Comparison of ENCODE assay signal across 32 cellular contexts in the genomic region with DNA sequence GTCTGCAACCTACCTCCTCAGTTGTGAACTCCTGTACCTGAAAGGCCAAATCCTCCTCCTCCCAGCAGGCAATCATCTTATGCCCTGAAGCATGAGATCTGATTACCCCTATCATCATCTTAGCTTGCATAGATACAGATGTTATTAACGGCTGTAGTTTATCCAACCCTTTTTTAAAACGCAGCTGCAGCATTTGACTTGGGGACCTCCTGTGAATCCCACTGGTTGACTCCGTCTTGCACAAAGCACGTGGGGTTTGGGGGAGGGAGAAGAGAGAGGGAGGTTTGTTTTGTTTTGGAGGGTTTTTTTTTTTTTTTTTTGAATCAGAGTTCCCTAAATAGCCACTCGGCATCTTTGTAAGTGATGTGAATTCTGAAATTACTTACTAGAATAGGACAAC. TPM values are rescaled to one million over a fixed set of nuclear protein-coding genes. Genes with fewer than 3 reads are reported as not detected.
"Had no signal": no experiment of that assay in that cellular context is flagged by ENCODE, and none has a peak within 500 bp of the region (broad histone marks: within the 10 kb centered on the region; RNA-seq: fewer than 3 reads in every experiment).

No MANE protein-coding gene starts in this region.

- H3K36me3 ChIP-seq: brain microvascular endothelial cell, gastrocnemius medialis, left ventricle myocardium inferior, neutrophil, pancreas, prostate gland, suprapubic skin, tibial artery, upper lobe of right lung had no signal

- DNase-seq: activated CD4-positive, alpha-beta memory T cell treated with anti-CD3 and anti-CD28 coated beads, Interleukin-2, amount 10 ng/mL, durations not matched to agents 7 days and 5 days; activated CD4-positive, alpha-beta T cell treated with anti-CD3 and anti-CD28 coated beads for 1 hour; activated CD4-positive, alpha-beta T cell treated with anti-CD3 and anti-CD28 coated beads, Interleukin-2, amount 10 ng/mL, durations not matched to agents 7 days and 5 days; activated CD8-positive, alpha-beta memory T cell treated with anti-CD3 and anti-CD28 coated beads, Interleukin-2, amount 50 U/mL, for 48 hours; activated gamma-delta T cell; activated naive CD4-positive, alpha-beta T cell treated with anti-CD3 and anti-CD28 coated beads, Interleukin-2, amount 10 ng/mL, durations not matched to agents 7 days and 5 days; activated naive CD8-positive, alpha-beta T cell treated with anti-CD3 and anti-CD28 coated beads, Interleukin-2, amount 10 ng/mL, durations not matched to agents 7 days and 5 days; activated T-cell treated with anti-CD3 and anti-CD28 coated beads, Interleukin-2, amount 50 U/mL, for 24 hours; brain microvascular endothelial cell; dorsolateral prefrontal cortex; effector memory CD4-positive, alpha-beta T cell; erythroblast; gastrocnemius medialis; glutamatergic neuron; islet precursor cell; left ventricle myocardium inferior; mesendoderm; pancreas; stimulated activated CD4-positive, alpha-beta T cell treated with anti-CD3 and anti-CD28 coated beads, Interleukin-2, amount 100 ng/mL, for 24 hours; stimulated activated naive B cell treated with anti-CD40 and anti-IgM and Interleukin-4, amounts not matched to agents 10 μg/mL and 1 μg/mL and 100 μg/mL, for 72 hours; tibial artery; upper lobe of right lung had no signal

- H3K27ac ChIP-seq: brain microvascular endothelial cell, coronary artery, gastrocnemius medialis, left ventricle myocardium inferior, neutrophil, pancreas, prostate gland, suprapubic skin, tibial artery, upper lobe of right lung had no signal

- H3K4me3 ChIP-seq: coronary artery, gastrocnemius medialis, left ventricle myocardium inferior, lung, pancreas, prostate gland, smooth muscle cell, suprapubic skin, tibial artery, upper lobe of right lung had no signal

- H3K9me3 Mint-ChIP-seq: activated CD4-positive, alpha-beta memory T cell treated with anti-CD3 and anti-CD28 coated beads, Interleukin-2, amount 10 ng/mL, durations not matched to agents 7 days and 5 days; activated CD4-positive, alpha-beta T cell treated with anti-CD3 and anti-CD28 coated beads, Interleukin-2, amount 10 ng/mL, durations not matched to agents 7 days and 5 days; activated naive CD4-positive, alpha-beta T cell treated with anti-CD3 and anti-CD28 coated beads, Interleukin-2, amount 10 ng/mL, durations not matched to agents 7 days and 5 days; activated naive CD8-positive, alpha-beta T cell treated with anti-CD3 and anti-CD28 coated beads, Interleukin-2, amount 10 ng/mL, durations not matched to agents 7 days and 5 days; activated T-cell treated with anti-CD3 and anti-CD28 coated beads, Interleukin-2, amount 50 U/mL, for 24 hours; stimulated activated naive B cell treated with anti-CD40 and anti-IgM and Interleukin-4, amounts not matched to agents 10 μg/mL and 1 μg/mL and 100 μg/mL, for 72 hours had no signal

- H3K27ac Mint-ChIP-seq: activated CD4-positive, alpha-beta memory T cell treated with anti-CD3 and anti-CD28 coated beads, Interleukin-2, amount 10 ng/mL, durations not matched to agents 7 days and 5 days; activated CD4-positive, alpha-beta T cell treated with anti-CD3 and anti-CD28 coated beads, Interleukin-2, amount 10 ng/mL, durations not matched to agents 7 days and 5 days; activated naive CD4-positive, alpha-beta T cell treated with anti-CD3 and anti-CD28 coated beads, Interleukin-2, amount 10 ng/mL, durations not matched to agents 7 days and 5 days; activated naive CD8-positive, alpha-beta T cell treated with anti-CD3 and anti-CD28 coated beads, Interleukin-2, amount 10 ng/mL, durations not matched to agents 7 days and 5 days; activated T-cell treated with anti-CD3 and anti-CD28 coated beads, Interleukin-2, amount 50 U/mL, for 24 hours; nephron; stimulated activated naive B cell treated with anti-CD40 and anti-IgM and Interleukin-4, amounts not matched to agents 10 μg/mL and 1 μg/mL and 100 μg/mL, for 72 hours had no signal

- H3K9me3 ChIP-seq: gastrocnemius medialis, left ventricle myocardium inferior, neutrophil, pancreas, prostate gland, suprapubic skin, tibial artery, upper lobe of right lung had no signal

- H3K4me3 Mint-ChIP-seq: activated CD4-positive, alpha-beta memory T cell treated with anti-CD3 and anti-CD28 coated beads, Interleukin-2, amount 10 ng/mL, durations not matched to agents 7 days and 5 days; activated CD4-positive, alpha-beta T cell treated with anti-CD3 and anti-CD28 coated beads, Interleukin-2, amount 10 ng/mL, durations not matched to agents 7 days and 5 days; activated naive CD4-positive, alpha-beta T cell treated with anti-CD3 and anti-CD28 coated beads, Interleukin-2, amount 10 ng/mL, durations not matched to agents 7 days and 5 days; activated naive CD8-positive, alpha-beta T cell treated with anti-CD3 and anti-CD28 coated beads, Interleukin-2, amount 10 ng/mL, durations not matched to agents 7 days and 5 days; activated T-cell treated with anti-CD3 and anti-CD28 coated beads, Interleukin-2, amount 50 U/mL, for 24 hours; nephron; stimulated activated naive B cell treated with anti-CD40 and anti-IgM and Interleukin-4, amounts not matched to agents 10 μg/mL and 1 μg/mL and 100 μg/mL, for 72 hours had no signal

- ATAC-seq: gastrocnemius medialis; pancreas; stimulated activated naive B cell treated with anti-CD40 and anti-IgM and Interleukin-4, amounts not matched to agents 10 μg/mL and 1 μg/mL and 100 μg/mL, for 72 hours; upper lobe of right lung had no signal

- H3K4me2 ChIP-seq: smooth muscle cell had no signal

RNA-seq across cellular contexts. Expression of gene NR2E1, which starts 5.8 kb away (rescaled TPM):
- total RNA-seq: activated CD4-positive, alpha-beta memory T cell treated with anti-CD3 and anti-CD28 coated beads, Interleukin-2, amount 10 ng/mL, durations not matched to agents 7 days and 5 days; activated CD4-positive, alpha-beta T cell treated with anti-CD3 and anti-CD28 coated beads, Interleukin-2, amount 10 ng/mL, durations not matched to agents 7 days and 5 days; activated naive CD8-positive, alpha-beta T cell treated with anti-CD3 and anti-CD28 coated beads, Interleukin-2, amount 10 ng/mL, durations not matched to agents 7 days and 5 days; astrocyte; cerebellum; gastrocnemius medialis; left ventricle myocardium inferior; lung; mononuclear cell; smooth muscle cell; upper lobe of right lung had no signal
- polyA plus RNA-seq: smooth muscle cell had no signal
